ENCODE assay signal across 8 cellular contexts in genomic region chr3:100708644-100708988, GRCh38. TPM values are rescaled to one million over a fixed set of nuclear protein-coding genes. Genes with fewer than 3 reads are reported as not detected.
DNase-seq lines count a peak whose midpoint lies in the region; ATAC-seq and TF ChIP-seq lines count a peak whose summit lies in the region.

No MANE protein-coding gene starts in this region.

- peaks cover 40 to 45% (median 44%) of the 10 kb centered on the region in 3 donors for H3K4me1 Mint-ChIP-seq in T-cell

- no peaks in the 10 kb centered on the region for H3K27me3 ChIP-seq in gastrocnemius medialis

- H3K4me3 ChIP-seq in GM12875 (ENCODE audit: low read depth, low read length) = peak overlapping the region; percentile 24
- H3K4me3 ChIP-seq in fibroblast of mammary gland (ENCODE audit: control insufficient read depth, low read depth, low read length) = peak overlapping the region; percentile 28
- peak overlapping the region; percentile 52 to 97 (median 78) for H3K4me3 ChIP-seq in gastrocnemius medialis

- peak overlapping the region; percentile 92 to 99 (median 96) for H3K27ac ChIP-seq in gastrocnemius medialis

- TF ChIP-seq POLR2A in gastrocnemius medialis (IDR thresholded peaks at IDR 0.05) = no peak

- DNase-seq in T-cell (no peak), fibroblast of mammary gland (ENCODE audit: low read depth) (no peak), gastrocnemius medialis (no peak), cortex of kidney (lab: John Stamatoyannopoulos, UW) (no peak), activated gamma-delta T cell treated with Interleukin-2 at 50 U/mL for 16 hours (no peak)

- ATAC-seq in T-cell (replicated peaks in 1 of 4) (no peak), gastrocnemius medialis (no peak), GM19324 (IDR thresholded peaks at IDR 0.05; ENCODE audit: low FRiP score, unreplicated experiment) (no peak), HG03280 (IDR thresholded peaks at IDR 0.05; ENCODE audit: unreplicated experiment) (no peak)

- peak overlapping the region; percentile 87 to 89 (median 88) for H3K4me3 Mint-ChIP-seq in T-cell

- peaks cover 18 to 24% of the 10 kb centered on the region in 2 donors for H3K4me1 ChIP-seq in gastrocnemius medialis

- H3K9me3 ChIP-seq in gastrocnemius medialis = no peaks in the 10 kb centered on the region

- peaks cover 5 to 8% of the 10 kb centered on the region in 2 donors for H3K27me3 Mint-ChIP-seq in T-cell

- intact Hi-C loops in gastrocnemius medialis (cut with DNase I; ENCODE audit: low total_unique reads) = loop anchor here (5.0 kb wide), 3 partner anchors 306 to 979 kb away; partner anchors contain the start of genes LNP1, RPL24, SENP7 and TOMM70

- H3K36me3 ChIP-seq in gastrocnemius medialis = no peaks in the 10 kb centered on the region

- POLR2A ChIA-PET in T-cell (lab: Charles Lee) = interaction anchor here (0.6 to 1.1 kb wide), 11 partner anchors 13 to 1016 kb away, joined by 3 to 6 read pairs (median 3); partner anchors contain the start of genes CEP97 (in 1 of the 2), LNP1 (in 1 of the 2) and TBC1D23 (in 1 of the 2)

- in situ Hi-C loops in gastrocnemius medialis (cut with MboI; ENCODE audit: low sequenced_read_pairs in 4 of 4) = loop anchor here in 1 of 4 donors (25.0 kb wide), 1 partner anchor 896 kb away; the partner anchor contains the start of gene CMSS1

- CTCF ChIA-PET in T-cell (lab: Charles Lee) = interaction anchor here (0.6 to 0.8 kb wide), 2 partner anchors 117 to 640 kb away, joined by 3 read pairs; no protein-coding TSS in a partner anchor

- H3K9me3 Mint-ChIP-seq in T-cell = no peaks in the 10 kb centered on the region

- no peak for TF ChIP-seq CTCF in GM12875 (IDR thresholded peaks at IDR 0.05; ENCODE audit: borderline replicate concordance, insufficient read depth, low read depth, low read length)
- no peak for TF ChIP-seq CTCF in fibroblast of mammary gland (conservative IDR thresholded peaks at IDR 0.05; ENCODE audit: control insufficient read depth, insufficient read depth, low read depth, low read length)
- no peak for TF ChIP-seq CTCF in gastrocnemius medialis (IDR thresholded peaks at IDR 0.05 in 4 of 5, conservative IDR thresholded peaks at IDR 0.05 in 1 of 5)

- peak overlapping the region; percentile 92 to 95 for H3K27ac Mint-ChIP-seq in T-cell

- H3K36me3 Mint-ChIP-seq in T-cell = peaks cover 13% of the 10 kb centered on the region

RNA-seq across cellular contexts. Expression of gene TFG, which starts 0.7 kb away (rescaled TPM):
- total RNA-seq in T-cell (10 to 100 TPM; 37.8 to 49.4 (median 44.1) TPM), gastrocnemius medialis (10 to 100 TPM; 57.2 to 77.9 (median 67.3) TPM)

Comparison
In these comparisons a context has a peak if more than half of its experiments do, and no peak if none do; other contexts are left out.
1. H3K4me3 ChIP-seq: peak in every context shown above with its lines; median percentile 78 in gastrocnemius medialis; 28 in fibroblast of mammary gland; 24 in GM12875.